ENCODE assay signal across 1 cellular context in genomic region chr19:46720516-46721239, GRCh38.
TF ChIP-seq lines count a peak whose summit lies in the region.

No MANE protein-coding gene starts in this region.

TF ChIP-seq in GM12878, 131 proteins besides CTCF, POLR2A, EP300 and RAD21:
- TF ChIP-seq ATF3 (IDR thresholded peaks at IDR 0.05; ENCODE audit: borderline replicate concordance, extremely low read depth, low read depth, low read length) = no peak
- TF ChIP-seq ZZZ3 (IDR thresholded peaks at IDR 0.05; ENCODE audit: control insufficient read depth, insufficient read length, low read depth) = no peak
- no peak for TF ChIP-seq USF2 (IDR thresholded peaks at IDR 0.05; ENCODE audit: borderline replicate concordance, low read depth, low read length)
- TF ChIP-seq MLLT1 (IDR thresholded peaks at IDR 0.05) = no peak
